Comparison of ENCODE assay signal across 1 cellular context in genomic region chr18:23883277-23883790, GRCh38.
TF ChIP-seq lines count a peak whose summit lies in the region.

No MANE protein-coding gene starts in this region.

TF ChIP-seq in HepG2, 621 proteins besides CTCF, POLR2A, EP300 and RAD21 (continued from another document and continues in another):
- peak; percentile 15; the same call in 1 of the 2 replicates for TF ChIP-seq SALL1 (CRISPR knock-in tag; IDR thresholded peaks at IDR 0.05)
- TF ChIP-seq IRX3 (CRISPR knock-in tag; IDR thresholded peaks at IDR 0.05; ENCODE audit: borderline replicate concordance, low read depth), result no peak
- TF ChIP-seq EHMT2 (IDR thresholded peaks at IDR 0.05; ENCODE audit: borderline replicate concordance, low read depth, low read length), result 0 out of 2 replicates have a peak, but pooled peaks have one; percentile 59
- TF ChIP-seq TBP (CRISPR knock-in tag; IDR thresholded peaks at IDR 0.05), result no peak
- peak; percentile 60 for TF ChIP-seq CEBPG (CRISPR knock-in tag; IDR thresholded peaks at IDR 0.05)
- peak; percentile 80 for TF ChIP-seq TCF7 (IDR thresholded peaks at IDR 0.05; ENCODE audit: low read depth)
- peak; percentile 45; the same call in 1 of the 2 replicates for TF ChIP-seq ZFY (CRISPR knock-in tag; IDR thresholded peaks at IDR 0.05)
- no peak for TF ChIP-seq RELA (CRISPR knock-in tag; IDR thresholded peaks at IDR 0.05)
- 0 out of 2 replicates have a peak, but pooled peaks have one; percentile 26 for TF ChIP-seq HOXD1 (CRISPR knock-in tag; IDR thresholded peaks at IDR 0.05)
- peak; percentile 28; the same call in 1 of the 2 replicates for TF ChIP-seq NCOR1 (IDR thresholded peaks at IDR 0.05; ENCODE audit: borderline replicate concordance, low read length)
- TF ChIP-seq SOX13 (IDR thresholded peaks at IDR 0.05), result no peak
- peak in 1 of 2 experiments; percentile 54; a peak in 2 of 4 replicates for TF ChIP-seq SOX13 (CRISPR knock-in tag; conservative IDR thresholded peaks at IDR 0.05 in 1 of 2, IDR thresholded peaks at IDR 0.05 in 1 of 2)
- peak; percentile 92 for TF ChIP-seq ZNF205 (CRISPR knock-in tag; IDR thresholded peaks at IDR 0.05)
- TF ChIP-seq TCF7L2 (IDR thresholded peaks at IDR 0.05; ENCODE audit: low read depth, low read length), result peak; percentile 66; the same call in 1 of the 2 replicates
- TF ChIP-seq PAXIP1 (CRISPR knock-in tag; conservative IDR thresholded peaks at IDR 0.05), result peak; percentile 46; the same call in 1 of the 2 replicates
- peak; percentile 43; the same call in 1 of the 2 replicates for TF ChIP-seq KDM1A (CRISPR knock-in tag; IDR thresholded peaks at IDR 0.05)
- peak; percentile 69; the same call in 1 of the 2 replicates for TF ChIP-seq TFE3 (CRISPR knock-in tag; IDR thresholded peaks at IDR 0.05)
- no peak for TF ChIP-seq SKIL (CRISPR knock-in tag; IDR thresholded peaks at IDR 0.05; ENCODE audit: borderline replicate concordance)
- peak; percentile 53; the same call in 1 of the 2 replicates for TF ChIP-seq MAX (IDR thresholded peaks at IDR 0.05)
- TF ChIP-seq SAP130 (CRISPR knock-in tag; IDR thresholded peaks at IDR 0.05; ENCODE audit: low read depth), result peak; percentile 47; the same call in 1 of the 2 replicates
- peak; percentile 63; the same call in 1 of the 2 replicates for TF ChIP-seq BHLHE40 (IDR thresholded peaks at IDR 0.05; ENCODE audit: low read length)
- TF ChIP-seq FOXA1 (IDR thresholded peaks at IDR 0.05), result no peak
- peak; percentile 34; the same call in 1 of the 2 replicates for TF ChIP-seq FOXA1 (CRISPR knock-in tag; IDR thresholded peaks at IDR 0.05)
- peak; percentile 56; the same call in 1 of the 2 replicates for TF ChIP-seq CEBPB (IDR thresholded peaks at IDR 0.05; ENCODE audit: borderline replicate concordance, low read depth, low read length)
- TF ChIP-seq NFE2L1 (CRISPR knock-in tag; IDR thresholded peaks at IDR 0.05; ENCODE audit: borderline replicate concordance), result no peak
- TF ChIP-seq BRD4 (CRISPR knock-in tag; IDR thresholded peaks at IDR 0.05), result 0 out of 2 replicates have a peak, but pooled peaks have one; percentile 38
- TF ChIP-seq GATAD2A (CRISPR knock-in tag; IDR thresholded peaks at IDR 0.05), result peak; percentile 71
- no peak for TF ChIP-seq TRIM22 (IDR thresholded peaks at IDR 0.05)
- 0 out of 2 replicates have a peak, but pooled peaks have one; percentile 25 for TF ChIP-seq MED13 (CRISPR knock-in tag; IDR thresholded peaks at IDR 0.05)
- TF ChIP-seq NFE2L2 (IDR thresholded peaks at IDR 0.05; ENCODE audit: low read length), result no peak
- no peak for TF ChIP-seq ZNF121 (CRISPR knock-in tag; IDR thresholded peaks at IDR 0.05)
- TF ChIP-seq HOXA3 (CRISPR knock-in tag; IDR thresholded peaks at IDR 0.05), result 0 out of 2 replicates have a peak, but pooled peaks have one; percentile 8
- no peak for TF ChIP-seq THAP8 (CRISPR knock-in tag; IDR thresholded peaks at IDR 0.05; ENCODE audit: borderline replicate concordance)
- TF ChIP-seq BCL6 (CRISPR knock-in tag; IDR thresholded peaks at IDR 0.05), result 0 out of 2 replicates have a peak, but pooled peaks have one; percentile 37
- TF ChIP-seq SOX6 (IDR thresholded peaks at IDR 0.05), result no peak
- peak; percentile 50 for TF ChIP-seq SOX6 (CRISPR knock-in tag; IDR thresholded peaks at IDR 0.05)
- TF ChIP-seq ZNF570 (CRISPR knock-in tag; IDR thresholded peaks at IDR 0.05; ENCODE audit: borderline replicate concordance), result no peak
- TF ChIP-seq ARID3A (IDR thresholded peaks at IDR 0.05; ENCODE audit: low read depth, low read length), result 0 out of 2 replicates have a peak, but pooled peaks have one; percentile 20
- TF ChIP-seq SP5 (CRISPR knock-in tag; IDR thresholded peaks at IDR 0.05; ENCODE audit: borderline replicate concordance, low read depth), result peak; percentile 92
- peak; percentile 38; the same call in 1 of the 2 replicates for TF ChIP-seq FOXA3 (CRISPR knock-in tag; IDR thresholded peaks at IDR 0.05)
- TF ChIP-seq TP53 (CRISPR knock-in tag; conservative IDR thresholded peaks at IDR 0.05), result peak; percentile 98
- peak; percentile 34; the same call in 1 of the 2 replicates for TF ChIP-seq KAT8 (CRISPR knock-in tag; IDR thresholded peaks at IDR 0.05)
- TF ChIP-seq PITX1 (CRISPR knock-in tag; IDR thresholded peaks at IDR 0.05), result peak; percentile 97
- TF ChIP-seq ISL2 (CRISPR knock-in tag; IDR thresholded peaks at IDR 0.05), result peak; percentile 39; the same call in 1 of the 2 replicates
- TF ChIP-seq REPIN1 (CRISPR knock-in tag; IDR thresholded peaks at IDR 0.05; ENCODE audit: borderline replicate concordance, low read depth), result 0 out of 2 replicates have a peak, but pooled peaks have one; percentile 45
- TF ChIP-seq USF2 (IDR thresholded peaks at IDR 0.05; ENCODE audit: low read depth, low read length), result 0 out of 2 replicates have a peak, but pooled peaks have one; percentile 35
- TF ChIP-seq USF2 (CRISPR knock-in tag; IDR thresholded peaks at IDR 0.05; ENCODE audit: borderline replicate concordance), result no peak; the same call in 1 of the 2 replicates
- TF ChIP-seq SRF (IDR thresholded peaks at IDR 0.05; ENCODE audit: low read depth, low read length), result 0 out of 2 replicates have a peak, but pooled peaks have one; percentile 9
- TF ChIP-seq RBFOX2 (IDR thresholded peaks at IDR 0.05; ENCODE audit: low read depth, low read length), result peak; percentile 47; the same call in 1 of the 2 replicates
- TF ChIP-seq SKI (IDR thresholded peaks at IDR 0.05; ENCODE audit: partially characterized antibody), result peak; percentile 32
- no peak for TF ChIP-seq FOXP1 (IDR thresholded peaks at IDR 0.05)
- peak; percentile 27; the same call in 1 of the 2 replicates for TF ChIP-seq FOXP1 (CRISPR knock-in tag; IDR thresholded peaks at IDR 0.05)
- TF ChIP-seq ZNF746 (CRISPR knock-in tag; IDR thresholded peaks at IDR 0.05), result peak; percentile 24; the same call in 1 of the 2 replicates
- no peak for TF ChIP-seq SP4 (CRISPR knock-in tag; IDR thresholded peaks at IDR 0.05)
- peak; percentile 44; the same call in 1 of the 2 replicates for TF ChIP-seq PATZ1 (CRISPR knock-in tag; IDR thresholded peaks at IDR 0.05)
